ENCODE assay signal across 24 cellular contexts in genomic region chr10:122304054-122304579, GRCh38. TPM values are rescaled to one million over a fixed set of nuclear protein-coding genes. Genes with fewer than 3 reads are reported as not detected.
"Had no signal": no experiment of that assay in that cellular context is flagged by ENCODE, and none has a peak within 500 bp of the region (broad histone marks: within the 10 kb centered on the region; RNA-seq: fewer than 3 reads in every experiment).

No MANE protein-coding gene starts in this region.

- H3K9me3 ChIP-seq: body of pancreas, left lung, sigmoid colon, uterus had no signal

- H3K27me3 ChIP-seq: body of pancreas, cardiac muscle cell, left lung, sigmoid colon, uterus had no signal

- H3K36me3 ChIP-seq: cardiac muscle cell, left lung, sigmoid colon, uterus had no signal

- H3K27ac ChIP-seq: body of pancreas, cardiac muscle cell, left lung, sigmoid colon, uterus had no signal

- DNase-seq: activated CD4-positive, alpha-beta T cell treated with anti-CD3 and anti-CD28 coated beads for 36 hours; activated CD4-positive, CD25-positive, alpha-beta regulatory T cell; activated CD8-positive, alpha-beta memory T cell treated with anti-CD3 and anti-CD28 coated beads, Interleukin-2, amount 10 ng/mL, durations not matched to agents 7 days and 5 days; activated CD8-positive, alpha-beta T cell treated with anti-CD3 and anti-CD28 coated beads, Interleukin-2, amount 10 ng/mL, durations not matched to agents 7 days and 5 days; activated T-cell treated with anti-CD3 and anti-CD28 coated beads, Interleukin-2, amount 50 U/mL, for 48 hours; aorta; body of pancreas; endodermal cell; foreskin fibroblast; immature natural killer cell; left lung; sigmoid colon; small intestine; stimulated activated CD4-positive, alpha-beta T cell treated with anti-CD3 and anti-CD28 coated beads, Interleukin-4, amount 100 ng/mL, for 24 hours; T-helper 1 cell; uterus had no signal

- ATAC-seq: activated CD4-positive, alpha-beta T cell treated with anti-CD3 and anti-CD28 coated beads for 36 hours; activated CD8-positive, alpha-beta memory T cell treated with anti-CD3 and anti-CD28 coated beads, Interleukin-2, amount 10 ng/mL, durations not matched to agents 7 days and 5 days; activated CD8-positive, alpha-beta T cell treated with anti-CD3 and anti-CD28 coated beads, Interleukin-2, amount 10 ng/mL, durations not matched to agents 7 days and 5 days; body of pancreas; esophagus mucosa; left lung; stimulated activated memory B cell treated with anti-CD40 and anti-IgM and Interleukin-4, amounts not matched to agents 10 μg/mL and 1 μg/mL and 100 μg/mL, for 72 hours had no signal

- H3K4me3 ChIP-seq: body of pancreas, cardiac muscle cell, left lung, sigmoid colon, uterus had no signal

RNA-seq across cellular contexts. Expression of gene BTBD16, which starts 33.0 kb away (rescaled TPM):
- total RNA-seq: activated CD4-positive, alpha-beta T cell treated with anti-CD3 and anti-CD28 coated beads for 36 hours; activated CD8-positive, alpha-beta memory T cell treated with anti-CD3 and anti-CD28 coated beads, Interleukin-2, amount 10 ng/mL, durations not matched to agents 7 days and 5 days; activated CD8-positive, alpha-beta T cell treated with anti-CD3 and anti-CD28 coated beads, Interleukin-2, amount 10 ng/mL, durations not matched to agents 7 days and 5 days; activated T-helper 2 cell treated with anti-CD3 and anti-CD28 coated beads, Interferon-gamma antibody, Interleukin-2, Interleukin-4, amounts not matched to agents 10 μg/mL and 5 μg/mL and 100 μg/mL, durations not matched to agents 14 hours and 24 hours and 36 hours; body of pancreas; cerebellum; endodermal cell; lung microvascular endothelial cell; osteoblast; progenitor cell of endocrine pancreas had no signal
- polyA plus RNA-seq: immature natural killer cell had no signal
